Comparison of ENCODE assay signal across 15 cellular contexts in the genomic region with DNA sequence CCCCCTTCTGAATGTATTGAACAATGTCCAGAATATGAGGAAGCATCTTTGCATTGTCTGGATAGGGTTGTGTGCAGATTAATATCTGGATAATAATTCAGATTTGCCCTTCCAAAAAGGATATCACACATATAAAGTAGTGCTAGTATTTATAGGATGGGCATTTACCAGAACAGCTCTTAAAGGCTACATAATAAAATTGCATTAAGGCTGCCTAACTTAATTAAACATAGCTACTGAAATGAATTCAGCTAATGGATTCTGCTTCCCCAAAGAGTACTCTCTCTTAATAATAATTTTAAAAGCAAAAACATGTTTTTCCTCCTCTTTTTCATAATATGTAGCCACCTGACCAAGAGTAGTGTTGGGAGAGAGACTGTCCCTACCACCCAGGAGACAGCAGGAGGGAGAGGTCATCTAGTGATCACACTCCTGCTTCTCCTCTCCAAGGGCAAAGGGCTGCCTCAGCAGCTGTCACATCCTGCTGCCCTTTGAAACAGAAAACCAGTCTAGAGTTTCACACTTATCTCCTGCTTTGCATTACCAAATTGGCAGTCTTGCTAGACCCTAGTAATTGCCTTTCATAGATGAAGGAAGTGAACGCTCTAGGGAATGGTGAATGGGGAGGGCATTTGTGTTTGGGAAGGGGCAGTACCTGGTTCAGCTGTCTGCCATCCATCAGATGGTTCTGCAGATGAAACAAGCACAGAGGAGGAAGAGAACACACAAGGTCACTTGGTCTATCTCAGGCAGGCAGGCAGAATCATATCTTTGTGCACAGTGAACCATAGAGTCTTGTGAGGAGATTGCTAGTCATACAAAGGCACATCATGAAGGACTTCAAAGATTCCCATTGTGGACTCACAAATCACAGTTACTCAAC. TPM values are rescaled to one million over a fixed set of nuclear protein-coding genes. Genes with fewer than 3 reads are reported as not detected.
DNase-seq lines count a peak whose midpoint lies in the region; FAIRE-seq and TF ChIP-seq lines count a peak whose summit lies in the region.
"Had no signal": no experiment of that assay in that cellular context is flagged by ENCODE, and none has a peak within 500 bp of the region (broad histone marks: within the 10 kb centered on the region; RNA-seq: fewer than 3 reads in every experiment).

No MANE protein-coding gene starts in this region.

- no peak for TF ChIP-seq CTCF in bronchial epithelial cell (IDR thresholded peaks at IDR 0.05; ENCODE audit: insufficient read depth, low read length, severe bottlenecking)

- WGBS in small intestine, 3 donors, result 24 to 68% (median 48%) methylated on average over 1 of the region's 1 CpG

- DNase-seq in NCI-H748 (lab: John Stamatoyannopoulos, UW; ENCODE audit: unreplicated experiment) (peak; percentile 30), NCI-H748 treated with DMSO at 0.1 percent for 48 hours (lab: John Stamatoyannopoulos, UW) (no peak), NCI-H2196 (lab: John Stamatoyannopoulos, UW; ENCODE audit: unreplicated experiment) (peak; percentile 29), bronchial epithelial cell (ENCODE audit: low read depth) (no peak), small intestine (peak; percentile 62), KG1 (lab: John Stamatoyannopoulos, UW) (no peak)
- no peak for DNase-seq in activated CD4-positive, CD25-positive, alpha-beta regulatory T cell treated with anti-CD3 and anti-CD28 coated beads, Interleukin-2, amount 50 U/mL, for 72 hours
- DNase-seq in stimulated activated CD4-positive, alpha-beta T cell treated with anti-CD3 and anti-CD28 coated beads, Interleukin-12 subunit alpha, Interleukin-12 subunit beta, amount 100 ng/mL, for 4 hours, result no peak
- DNase-seq: activated T-cell treated with anti-CD3 and anti-CD28 coated beads, Interleukin-2, amount 50 U/mL, for 24 hours; midbrain; NCI-H1694; RPMI8226 had no signal

- H3K27ac ChIP-seq in small intestine (ENCODE audit: low read depth in 1 of 2, low read length in 1 of 2), result no peak overlapping the region
- H3K27ac ChIP-seq: thoracic aorta had no signal

- FAIRE-seq in bronchial epithelial cell (lab: Jason Lieb, UNC) (peak; percentile 79), small intestine (lab: Jason Lieb, UNC) (no peak)
- FAIRE-seq: A204.1 had no signal

- no peaks in the 10 kb centered on the region for H3K36me3 ChIP-seq in bronchial epithelial cell (ENCODE audit: control insufficient read depth, insufficient read depth, low read length)
- no peaks in the 10 kb centered on the region for H3K36me3 ChIP-seq in small intestine (ENCODE audit: control insufficient read depth in 2 of 2, insufficient read depth in 2 of 2, low read length in 2 of 2)
- H3K36me3 ChIP-seq: thoracic aorta had no signal

- H3K4me3 ChIP-seq in bronchial epithelial cell (ENCODE audit: low read depth, low read length) (no peak overlapping the region), small intestine (ENCODE audit: low read depth in 1 of 2, low read length in 2 of 2) (no peak overlapping the region)
- H3K4me3 ChIP-seq: thoracic aorta had no signal

- no peaks in the 10 kb centered on the region for H3K9me3 ChIP-seq in small intestine (ENCODE audit: control insufficient read depth, low read depth)
- H3K9me3 ChIP-seq: Caco-2, thoracic aorta had no signal

- H3K27me3 ChIP-seq in bronchial epithelial cell (ENCODE audit: control insufficient read depth, insufficient read depth, low read length) (no peaks in the 10 kb centered on the region), small intestine (ENCODE audit: control insufficient read depth in 2 of 2, insufficient read depth in 2 of 2, low read length in 2 of 2) (no peaks in the 10 kb centered on the region)

- H3K4me1 ChIP-seq in small intestine (ENCODE audit: control insufficient read depth in 2 of 2, insufficient read depth in 1 of 2, low read depth in 1 of 2, low read length in 1 of 2), result peaks cover 0 to 2% of the 10 kb centered on the region in 2 donors
- H3K4me1 ChIP-seq: Caco-2 had no signal

RNA-seq across cellular contexts. Expression of a gene that starts 29.4 kb away (rescaled TPM):
- 1.2 and 1.6 TPM in 2 replicates for total RNA-seq in bronchial epithelial cell
- 10 to 100 TPM; 21.9 to 47.8 (median 45.6) TPM for polyA plus RNA-seq in small intestine

Comparison
In these comparisons a context has a peak if more than half of its experiments do, and no peak if none do; other contexts are left out.
1. DNase-seq: peak in NCI-H748 (single experiment), NCI-H2196 (single experiment) and small intestine (single experiment); none in NCI-H748 treated with DMSO at 0.1 percent for 48 hours (single experiment), bronchial epithelial cell (single experiment), KG1 (single experiment), activated CD4-positive, CD25-positive, alpha-beta regulatory T cell treated with anti-CD3 and anti-CD28 coated beads, Interleukin-2, amount 50 U/mL, for 72 hours (single experiment) and stimulated activated CD4-positive, alpha-beta T cell treated with anti-CD3 and anti-CD28 coated beads, Interleukin-12 subunit alpha, Interleukin-12 subunit beta, amount 100 ng/mL, for 4 hours (single experiment).